3 cellular contexts compared by ENCODE assay signal in genomic region chr14:73194306-73194705, GRCh38. TPM values are rescaled to one million over a fixed set of nuclear protein-coding genes. Genes with fewer than 3 reads are reported as not detected.
"Had no signal": no experiment of that assay in that cellular context is flagged by ENCODE, and none has a peak within 500 bp of the region (broad histone marks: within the 10 kb centered on the region; RNA-seq: fewer than 3 reads in every experiment).

No MANE protein-coding gene starts in this region.

RNA-seq across cellular contexts. Expression of gene PAPLN, which starts 43.0 kb away (rescaled TPM):
- total RNA-seq: PC-9, SJCRH30, SK-MEL-5 had no signal
